In genomic region chr5:6837519-6838110, GRCh38 we compare ENCODE assay signal across 9 cellular contexts.
A peak's percentile ranks its signal among the peaks of the same experiment; 100 is the strongest.
DNase-seq lines count a peak whose midpoint lies in the region; ATAC-seq and TF ChIP-seq lines count a peak whose summit lies in the region.
"Had no signal": no experiment of that assay in that cellular context is flagged by ENCODE, and none has a peak within 500 bp of the region (broad histone marks: within the 10 kb centered on the region; RNA-seq: fewer than 3 reads in every experiment).

No MANE protein-coding gene starts in this region.

- H3K27ac ChIP-seq in cardiac muscle cell (no peak overlapping the region), right atrium auricular region (no peak overlapping the region), PC-9 (no peak overlapping the region), fibroblast of lung (ENCODE audit: insufficient read depth, low read length) (no peak overlapping the region), thoracic aorta (no peak overlapping the region)

- ATAC-seq in thoracic aorta (ENCODE audit: insufficient number of reproducible peaks, low FRiP score, low read depth) (no peak), HG03521 (IDR thresholded peaks at IDR 0.05; ENCODE audit: unreplicated experiment) (no peak)
- ATAC-seq: esophagus mucosa had no signal

- no peaks in the 10 kb centered on the region for H3K79me2 ChIP-seq in PC-9 (ENCODE audit: low read depth)
- no peaks in the 10 kb centered on the region for H3K79me2 ChIP-seq in fibroblast of lung (ENCODE audit: control insufficient read depth, insufficient read depth, low read length)

- no peaks in the 10 kb centered on the region for H3K9me2 ChIP-seq in PC-9 (ENCODE audit: insufficient read depth)

- H3K9ac ChIP-seq in fibroblast of lung (ENCODE audit: insufficient read depth, low read length), result no peak overlapping the region

- no peaks in the 10 kb centered on the region for H3K4me1 ChIP-seq in cardiac muscle cell (ENCODE audit: low read depth)
- H3K4me1 ChIP-seq in right atrium auricular region, result peaks cover 0 to 9% of the 10 kb centered on the region in 2 donors
- no peaks in the 10 kb centered on the region for H3K4me1 ChIP-seq in PC-9 (replicated peaks; ENCODE audit: insufficient read depth)
- H3K4me1 ChIP-seq in fibroblast of lung (ENCODE audit: control insufficient read depth, extremely low read depth, insufficient read depth, low read length), result no peaks in the 10 kb centered on the region
- peaks cover 7 to 15% of the 10 kb centered on the region in 2 donors for H3K4me1 ChIP-seq in thoracic aorta (ENCODE audit: control insufficient read depth in 1 of 2, low read depth in 2 of 2)

- DNase-seq in cardiac muscle cell (ENCODE audit: low read depth in 1 of 2, low spot score in 1 of 2), result peak in 1 of 2 donors; percentile 6
- DNase-seq in right atrium auricular region (ENCODE audit: low spot score), result no peak
- DNase-seq in PC-9, result peak in 1 of 2 experiments; percentile 55
- DNase-seq in fibroblast of lung (ENCODE audit: low read depth in 2 of 2), result no peak
- DNase-seq in thoracic aorta (ENCODE audit: low spot score), result no peak
- no peak for DNase-seq in G401 (ENCODE audit: low spot score)
- DNase-seq in amniotic stem cell (lab: John Stamatoyannopoulos, UW), result no peak

- H3K4me2 ChIP-seq in PC-9 (no peak overlapping the region), fibroblast of lung (ENCODE audit: extremely low read depth, insufficient read depth, low read length) (no peak overlapping the region)

- peak; percentile 24 for TF ChIP-seq CTCF in cardiac muscle cell (IDR thresholded peaks at IDR 0.05; ENCODE audit: low read depth, low read length)
- TF ChIP-seq CTCF in right atrium auricular region (IDR thresholded peaks at IDR 0.05), result peak in 1 of 2 donors; percentile 62
- peak; percentile 90 for TF ChIP-seq CTCF in PC-9 (conservative IDR thresholded peaks at IDR 0.05)
- TF ChIP-seq CTCF in fibroblast of lung (conservative IDR thresholded peaks at IDR 0.05 in 1 of 2, IDR thresholded peaks at IDR 0.05 in 1 of 2; ENCODE audit: low read depth in 1 of 2, low read length in 2 of 2), result peak; percentile 9 to 58
- TF ChIP-seq CTCF in thoracic aorta (IDR thresholded peaks at IDR 0.05), result peak; percentile 52

- in situ Hi-C loops in G401 (cut with HindIII; ENCODE audit: low sequenced_read_pairs), result no loop called here

- H3K36me3 ChIP-seq in cardiac muscle cell (no peaks in the 10 kb centered on the region), right atrium auricular region (no peaks in the 10 kb centered on the region), PC-9 (ENCODE audit: low read depth) (no peaks in the 10 kb centered on the region), fibroblast of lung (ENCODE audit: control insufficient read depth, insufficient read depth, low read length) (no peaks in the 10 kb centered on the region), thoracic aorta (no peaks in the 10 kb centered on the region)

- no peaks in the 10 kb centered on the region for H3F3A ChIP-seq in PC-9 (ENCODE audit: insufficient read depth, low read depth)

- H3K4me3 ChIP-seq in cardiac muscle cell (no peak overlapping the region), right atrium auricular region (no peak overlapping the region), PC-9 (no peak overlapping the region), fibroblast of lung (replicated peaks in 1 of 4; ENCODE audit: control extremely low read depth in 1 of 4, insufficient read depth in 1 of 4, low read depth in 3 of 4, low read length in 4 of 4) (no peak overlapping the region), thoracic aorta (no peak overlapping the region)

- CTCF ChIA-PET in PC-9 (lab: Charles Lee), result no interaction called here

- no peak overlapping the region for H2AFZ ChIP-seq in PC-9
- no peak overlapping the region for H2AFZ ChIP-seq in fibroblast of lung (ENCODE audit: low read length)

- H3K9me3 ChIP-seq in cardiac muscle cell (ENCODE audit: low read depth) (no peaks in the 10 kb centered on the region), right atrium auricular region (no peaks in the 10 kb centered on the region), PC-9 (ENCODE audit: insufficient read depth, low read depth) (no peaks in the 10 kb centered on the region), fibroblast of lung (ENCODE audit: control insufficient read depth, insufficient read depth, low read depth, low read length) (no peaks in the 10 kb centered on the region), thoracic aorta (no peaks in the 10 kb centered on the region)

- H3K27me3 ChIP-seq in cardiac muscle cell (no peaks in the 10 kb centered on the region), right atrium auricular region (no peaks in the 10 kb centered on the region), PC-9 (ENCODE audit: insufficient read depth, low read depth) (peaks cover 48% of the 10 kb centered on the region), fibroblast of lung (ENCODE audit: control insufficient read depth, insufficient read depth, low read length) (no peaks in the 10 kb centered on the region), thoracic aorta (replicated peaks; ENCODE audit: insufficient read depth) (no peaks in the 10 kb centered on the region)

- POLR2A ChIA-PET in PC-9 (lab: Charles Lee; ENCODE audit: unreplicated experiment), result no interaction called here

- no TSS peak for BruUV-seq in PC-9 (replicated peaks; lab: Mats Ljungman, UMichigan)

- H4K20me1 ChIP-seq in PC-9 (ENCODE audit: insufficient read depth) (no peaks in the 10 kb centered on the region), fibroblast of lung (ENCODE audit: control insufficient read depth, extremely low read depth, insufficient read depth, low read length) (no peaks in the 10 kb centered on the region)

- intact Hi-C loops in PC-9 (cut with micrococcal nuclease; ENCODE audit: unreplicated experiment), result loop anchor here (1.0 to 10.0 kb wide), 2 partner anchors 71 to 1343 kb away; no protein-coding TSS in a partner anchor
